In the genomic region with DNA sequence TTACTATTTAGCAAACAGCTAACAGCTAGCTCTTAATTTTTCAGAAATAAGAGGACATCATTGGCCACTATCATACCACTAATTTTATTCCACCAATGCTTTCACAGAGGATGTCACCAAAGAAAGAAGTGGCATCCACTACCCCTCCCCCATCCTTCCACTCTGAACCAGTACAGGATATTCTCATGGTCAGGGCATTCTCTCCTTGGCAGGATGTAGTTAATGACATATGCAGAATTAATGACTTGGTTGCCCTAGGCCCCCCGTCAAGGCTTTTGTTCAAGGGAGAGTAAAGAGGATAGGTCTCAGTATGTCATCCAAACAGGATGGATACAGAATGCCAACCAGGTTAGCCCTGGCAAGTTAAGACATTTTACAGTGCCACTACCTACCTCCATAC, we compare ENCODE assay signal across 19 cellular contexts. TPM values are rescaled to one million over a fixed set of nuclear protein-coding genes. Genes with fewer than 3 reads are reported as not detected.
A peak's percentile ranks its signal among the peaks of the same experiment; 100 is the strongest.
DNase-seq lines count a peak whose midpoint lies in the region; ATAC-seq and TF ChIP-seq lines count a peak whose summit lies in the region.
"Had no signal": no experiment of that assay in that cellular context is flagged by ENCODE, and none has a peak within 500 bp of the region (broad histone marks: within the 10 kb centered on the region; RNA-seq: fewer than 3 reads in every experiment).

No MANE protein-coding gene starts in this region.

- H3K36me3 ChIP-seq in RWPE2 (ENCODE audit: low read depth) (no peaks in the 10 kb centered on the region), upper lobe of right lung (peaks cover 11% of the 10 kb centered on the region)
- H3K36me3 ChIP-seq: BE2C, Peyer's patch had no signal

- H3K4me3 ChIP-seq in RWPE2 (ENCODE audit: severe bottlenecking) (no peak overlapping the region), upper lobe of right lung (no peak overlapping the region)
- H3K4me3 ChIP-seq: lower lobe of right lung, Peyer's patch, psoas muscle, tibial nerve had no signal

- no peak overlapping the region for H3K4me3 Mint-ChIP-seq in stimulated activated naive CD8-positive, alpha-beta T cell treated with anti-CD3 and anti-CD28 coated beads, Interleukin-15, Interleukin-2, amounts not matched to agents 100 ng/mL and 50 ng/mL, for 24 hours
- H3K4me3 Mint-ChIP-seq in immature natural killer cell: peak overlapping the region in 2 of 5 donors; percentile 0 to 9
- H3K4me3 Mint-ChIP-seq: IgD-negative memory B cell, naive B cell had no signal

- no peaks in the 10 kb centered on the region for H3K9me3 ChIP-seq in RWPE2 (ENCODE audit: severe bottlenecking)
- no peaks in the 10 kb centered on the region for H3K9me3 ChIP-seq in upper lobe of right lung
- H3K9me3 ChIP-seq: BE2C, lower lobe of right lung, Peyer's patch, psoas muscle, tibial nerve had no signal

- DNase-seq in stimulated activated naive CD8-positive, alpha-beta T cell treated with anti-CD3 and anti-CD28 coated beads, Interleukin-15, Interleukin-2, amounts not matched to agents 100 U/mL and 50 U/mL, for 24 hours: no peak
- no peak for DNase-seq in RWPE2 (ENCODE audit: low spot score)
- DNase-seq in immature natural killer cell: no peak
- no peak for DNase-seq in NCI-H2196 (lab: John Stamatoyannopoulos, UW; ENCODE audit: unreplicated experiment)
- no peak for DNase-seq in upper lobe of right lung
- DNase-seq in inferior parietal cortex (ENCODE audit: extremely low spot score): no peak
- DNase-seq: activated effector memory CD4-positive, alpha-beta T cell treated with anti-CD3 and anti-CD28 coated beads, Interleukin-2, amount 50 U/mL, for 16 hours; BE2C; DMS 273 treated with DMSO at 0.1 percent for 48 hours; foreskin fibroblast; lower lobe of right lung; naive B cell; NCI-H526 treated with DMSO at 0.1 percent for 48 hours; Peyer's patch; psoas muscle had no signal

- no peaks in the 10 kb centered on the region for H3K4me1 ChIP-seq in RWPE2 (ENCODE audit: insufficient read depth, poor library complexity, severe bottlenecking)
- H3K4me1 ChIP-seq in upper lobe of right lung: no peaks in the 10 kb centered on the region
- H3K4me1 ChIP-seq: BE2C, lower lobe of right lung, Peyer's patch had no signal

- no peak for ATAC-seq in stimulated activated naive CD8-positive, alpha-beta T cell treated with anti-CD3 and anti-CD28 coated beads, Interleukin-15, Interleukin-2, amounts not matched to agents 100 U/mL and 50 U/mL, for 24 hours
- ATAC-seq in RWPE2 (ENCODE audit: low read depth) (0 out of 3 replicates have a peak, but pooled peaks have one; percentile 26), upper lobe of right lung (no peak), HG03457 (IDR thresholded peaks at IDR 0.05; ENCODE audit: unreplicated experiment) (no peak)
- ATAC-seq: lower lobe of right lung, psoas muscle had no signal

- H3K27me3 ChIP-seq in RWPE2 (ENCODE audit: insufficient read depth, poor library complexity, severe bottlenecking): no peaks in the 10 kb centered on the region
- no peaks in the 10 kb centered on the region for H3K27me3 ChIP-seq in upper lobe of right lung
- H3K27me3 ChIP-seq: Peyer's patch, tibial nerve had no signal

- H3K27ac Mint-ChIP-seq in stimulated activated naive CD8-positive, alpha-beta T cell treated with anti-CD3 and anti-CD28 coated beads, Interleukin-15, Interleukin-2, amounts not matched to agents 100 ng/mL and 50 ng/mL, for 24 hours: peak overlapping the region; percentile 64
- H3K27ac Mint-ChIP-seq in immature natural killer cell: peak overlapping the region; percentile 41 to 91 (median 61)

- H3K9me3 Mint-ChIP-seq in stimulated activated naive CD8-positive, alpha-beta T cell treated with anti-CD3 and anti-CD28 coated beads, Interleukin-15, Interleukin-2, amounts not matched to agents 100 ng/mL and 50 ng/mL, for 24 hours: no peaks in the 10 kb centered on the region
- H3K9me3 Mint-ChIP-seq in immature natural killer cell: no peaks in the 10 kb centered on the region
- H3K9me3 Mint-ChIP-seq: naive B cell had no signal

- H3K27me3 Mint-ChIP-seq in stimulated activated naive CD8-positive, alpha-beta T cell treated with anti-CD3 and anti-CD28 coated beads, Interleukin-15, Interleukin-2, amounts not matched to agents 100 ng/mL and 50 ng/mL, for 24 hours: no peaks in the 10 kb centered on the region
- H3K27me3 Mint-ChIP-seq in immature natural killer cell (ENCODE audit: low read depth in 3 of 3): peaks cover 0 to 2% (median 0%) of the 10 kb centered on the region in 3 donors
- H3K27me3 Mint-ChIP-seq: IgD-negative memory B cell, naive B cell had no signal

- TF ChIP-seq CTCF in RWPE2 (IDR thresholded peaks at IDR 0.05; ENCODE audit: poor library complexity, severe bottlenecking) (no peak), upper lobe of right lung (IDR thresholded peaks at IDR 0.05) (no peak)

- H3K27ac ChIP-seq in RWPE2 (ENCODE audit: poor library complexity, severe bottlenecking) (no peak overlapping the region), upper lobe of right lung (no peak overlapping the region)
- H3K27ac ChIP-seq: lower lobe of right lung, Peyer's patch, psoas muscle, tibial nerve had no signal

- peaks cover 25% of the 10 kb centered on the region for H3K36me3 Mint-ChIP-seq in stimulated activated naive CD8-positive, alpha-beta T cell treated with anti-CD3 and anti-CD28 coated beads, Interleukin-15, Interleukin-2, amounts not matched to agents 100 ng/mL and 50 ng/mL, for 24 hours (ENCODE audit: low read depth)
- peaks cover 0 to 14% (median 5%) of the 10 kb centered on the region in 3 donors for H3K36me3 Mint-ChIP-seq in immature natural killer cell
- H3K36me3 Mint-ChIP-seq: naive B cell had no signal

- peaks cover 42% of the 10 kb centered on the region for H3K4me1 Mint-ChIP-seq in stimulated activated naive CD8-positive, alpha-beta T cell treated with anti-CD3 and anti-CD28 coated beads, Interleukin-15, Interleukin-2, amounts not matched to agents 100 ng/mL and 50 ng/mL, for 24 hours (ENCODE audit: low read depth)
- peaks cover 39 to 64% of the 10 kb centered on the region in 2 donors for H3K4me1 Mint-ChIP-seq in immature natural killer cell

- intact Hi-C loops in upper lobe of right lung (cut with DNase I): no loop called here

RNA-seq across cellular contexts. Expression of a gene that starts 18.9 kb away (rescaled TPM):
- 10 to 100 TPM; 24.9 to 48.8 (median 42.3) TPM for polyA plus RNA-seq in immature natural killer cell
- 22.7 TPM for total RNA-seq in upper lobe of right lung

RNA-seq across cellular contexts. Expression of a gene that starts 57.2 kb away (rescaled TPM):
- 1,000 to 10,000 TPM; 1,248 to 1,847 (median 1,256) TPM for polyA plus RNA-seq in immature natural killer cell
- total RNA-seq in upper lobe of right lung: 158 TPM
